8 cellular contexts compared by ENCODE assay signal in the genomic region with DNA sequence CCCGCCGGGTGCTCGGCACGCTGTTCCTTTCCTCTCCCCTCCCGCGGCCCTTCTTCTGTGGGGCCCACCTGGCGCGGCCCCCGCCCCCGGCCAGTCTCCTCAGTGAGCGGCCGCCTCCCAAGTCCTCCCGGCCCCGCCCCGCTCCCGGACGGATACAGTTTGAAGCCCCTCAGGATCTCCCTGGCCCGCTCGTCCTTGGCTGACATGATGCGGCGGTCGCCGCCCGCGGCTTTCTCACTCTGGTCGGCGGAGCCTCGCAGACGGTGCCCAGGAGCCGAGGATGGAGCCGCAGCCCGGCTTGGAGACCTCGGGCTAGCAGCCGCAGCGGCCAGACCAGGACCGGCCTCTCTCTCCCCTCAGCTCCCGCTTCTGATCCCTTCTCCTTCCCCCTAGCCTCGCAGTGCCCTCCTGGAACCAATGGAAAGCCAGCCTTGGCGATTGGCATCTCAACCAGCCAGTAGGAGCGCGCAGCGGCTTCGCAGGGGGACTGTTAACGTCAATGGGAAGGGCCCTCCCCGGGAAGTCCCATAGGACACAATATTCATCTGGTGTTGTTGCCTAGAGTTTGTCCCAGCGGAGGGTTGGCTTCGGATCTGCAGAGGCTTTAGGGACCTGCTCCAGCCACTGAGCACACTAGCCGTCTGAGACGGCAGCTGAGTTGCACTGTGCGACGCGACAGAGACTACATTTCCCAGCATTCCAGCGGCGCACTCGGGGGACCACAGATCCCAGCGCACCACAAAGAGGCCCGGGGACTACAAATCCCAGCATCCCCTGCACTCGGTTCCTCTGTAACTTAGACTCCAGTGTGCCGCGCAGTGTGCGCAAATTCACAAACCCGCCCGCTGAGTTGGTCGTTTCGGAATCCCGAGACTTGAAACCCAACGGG. TPM values are rescaled to one million over a fixed set of nuclear protein-coding genes. Genes with fewer than 3 reads are reported as not detected.
A peak's percentile ranks its signal among the peaks of the same experiment; 100 is the strongest.
DNase-seq lines count a peak whose midpoint lies in the region; ATAC-seq, FAIRE-seq and TF ChIP-seq lines count a peak whose summit lies in the region.

PDE6D (minus strand) TSS at position 374 of the 889 bp plus-strand sequence; CDS start at position 206, 168 bp downstream.

- H3K27ac ChIP-seq in AG04450 (ENCODE audit: low read depth, low read length) (peak within 1 kb of the TSS; percentile 68), small intestine (ENCODE audit: low read depth in 1 of 2, low read length in 1 of 2) (peak within 1 kb of the TSS; percentile 42 to 94)

- H3K4me3 Mint-ChIP-seq in WTC11 = peak within 1 kb of the TSS; percentile 95

- no peaks in the 10 kb centered on the region for H3K9me3 Mint-ChIP-seq in WTC11

- H3K36me3 Mint-ChIP-seq in WTC11 = no peaks in the 10 kb centered on the region

- H3K27me3 ChIP-seq in AG04450 (ENCODE audit: control insufficient read depth, insufficient read depth, low read length) (no peaks in the 10 kb centered on the region), small intestine (ENCODE audit: control insufficient read depth in 2 of 2, insufficient read depth in 2 of 2, low read length in 2 of 2) (no peaks in the 10 kb centered on the region)

- CTCF ChIA-PET in AG04450 (lab: Charles Lee) (no interaction called here), WTC11 (lab: Charles Lee) (interaction anchor here (0.8 to 1.4 kb wide), 6 partner anchors 60 to 108 kb away, joined by 3 to 4 read pairs (median 3); no protein-coding TSS in a partner anchor)

- no peak for TF ChIP-seq CTCF in AG04450 (IDR thresholded peaks at IDR 0.05; ENCODE audit: low read depth, low read length)
- no peak for TF ChIP-seq CTCF in WTC11 (IDR thresholded peaks at IDR 0.05)
- no peak for TF ChIP-seq CTCF in cardiac fibroblast (IDR thresholded peaks at IDR 0.05; ENCODE audit: low read depth, low read length)

- no peak for FAIRE-seq in small intestine (lab: Jason Lieb, UNC)

- peaks cover 4 to 5% of the 10 kb centered on the region in 2 donors for H3K4me1 ChIP-seq in small intestine (ENCODE audit: control insufficient read depth in 2 of 2, insufficient read depth in 1 of 2, low read depth in 1 of 2, low read length in 1 of 2)

- no peaks in the 10 kb centered on the region for H3K36me3 ChIP-seq in small intestine (ENCODE audit: control insufficient read depth in 2 of 2, insufficient read depth in 2 of 2, low read length in 2 of 2)

- DNase-seq in AG04450 (ENCODE audit: low read depth, low spot score) = peak; percentile 96
- DNase-seq in NCI-H226 = peak; percentile 100
- DNase-seq in WTC11 (ENCODE audit: low spot score) = peak; percentile 99
- DNase-seq in cardiac fibroblast (ENCODE audit: low read depth in 2 of 2) = peak; percentile 99 to 100
- peak; percentile 98 for DNase-seq in iPS-NIHi11 (ENCODE audit: low spot score)
- peak; percentile 99 for DNase-seq in small intestine

- no peaks in the 10 kb centered on the region; the same call in 1 of the 2 replicates for H3K27me3 Mint-ChIP-seq in WTC11 (ENCODE audit: low read depth)

- no peaks in the 10 kb centered on the region for H3K9me3 ChIP-seq in AG04450 (ENCODE audit: control insufficient read depth, insufficient read depth, low read length)
- H3K9me3 ChIP-seq in small intestine (ENCODE audit: control insufficient read depth, low read depth) = no peaks in the 10 kb centered on the region

- peak within 1 kb of the TSS; percentile 96 for H3K4me3 ChIP-seq in AG04450 (ENCODE audit: low read depth, low read length)
- peak within 1 kb of the TSS; percentile 80 to 85 for H3K4me3 ChIP-seq in cardiac fibroblast (replicated peaks in 1 of 2; ENCODE audit: low read depth in 2 of 2, low read length in 2 of 2)
- H3K4me3 ChIP-seq in small intestine (ENCODE audit: low read depth in 1 of 2, low read length in 2 of 2) = peak within 1 kb of the TSS; percentile 80 to 92

- whole genome bisulfite sequencing in small intestine, 3 donors = 1 to 2% (median 1%) methylated on average over 56 to 67 of the region's 67 CpGs

- POLR2A ChIA-PET in AG04450 (lab: Yijun Ruan, JAX) (interaction anchor here (1.3 to 1.8 kb wide), 3 partner anchors 64 to 114 kb away, joined by 3 to 5 read pairs (median 4); partner anchors contain the start of gene PTMA), WTC11 (lab: Charles Lee) (no interaction called here)

- H3K4me1 Mint-ChIP-seq in WTC11 = peaks cover 30% of the 10 kb centered on the region

- ATAC-seq in GM18909 (IDR thresholded peaks at IDR 0.05; ENCODE audit: poor library complexity, unreplicated experiment) (peak; percentile 92), HG03175 (IDR thresholded peaks at IDR 0.05; ENCODE audit: unreplicated experiment) (peak; percentile 94), WTC11 (peak; percentile 93)

- peak within 1 kb of the TSS; percentile 90 for H3K27ac Mint-ChIP-seq in WTC11

TF ChIP-seq in WTC11, 78 proteins besides CTCF, POLR2A, EP300 and RAD21 (continues in another document):
- TF ChIP-seq SMAD3 (CRISPR knock-in tag; IDR thresholded peaks at IDR 0.05; ENCODE audit: borderline replicate concordance) (0 out of 2 replicates have a peak, but pooled peaks have one; percentile 27), ZBTB43 (CRISPR knock-in tag; IDR thresholded peaks at IDR 0.05) (0 out of 2 replicates have a peak, but pooled peaks have one; percentile 20), TEAD1 (CRISPR knock-in tag; IDR thresholded peaks at IDR 0.05) (peak; percentile 32; the same call in 1 of the 2 replicates), KAT7 (CRISPR knock-in tag; IDR thresholded peaks at IDR 0.05; ENCODE audit: borderline replicate concordance) (no peak), FOXP1 (CRISPR knock-in tag; IDR thresholded peaks at IDR 0.05; ENCODE audit: borderline replicate concordance) (peak; percentile 45), CREB1 (CRISPR knock-in tag; IDR thresholded peaks at IDR 0.05) (no peak), NFE2L1 (CRISPR knock-in tag; IDR thresholded peaks at IDR 0.05) (0 out of 2 replicates have a peak, but pooled peaks have one; percentile 23), HMGXB4 (CRISPR knock-in tag; IDR thresholded peaks at IDR 0.05) (peak; percentile 70; the same call in 1 of the 2 replicates), E2F1 (CRISPR knock-in tag; IDR thresholded peaks at IDR 0.05) (no peak), NFYB (CRISPR knock-in tag; conservative IDR thresholded peaks at IDR 0.05; ENCODE audit: low read depth) (peak; percentile 100), ELF4 (CRISPR knock-in tag; IDR thresholded peaks at IDR 0.05; ENCODE audit: low read depth) (no peak), RELA (CRISPR knock-in tag; IDR thresholded peaks at IDR 0.05; ENCODE audit: borderline replicate concordance) (no peak)

RNA-seq across cellular contexts. Expression of gene PDE6D, which starts in this region (rescaled TPM):
- polyA plus RNA-seq in AG04450 (2011; rRNA removed) (29.1 and 35.7 TPM in 2 replicates), small intestine (10 to 100 TPM; 24.3 to 28.1 (median 26.8) TPM)
- 9.1 and 9.9 TPM in 2 replicates for polyA minus RNA-seq in AG04450 (2011; rRNA and poly(A)+ RNA removed)
- 30.2 to 32.8 TPM (median 31.4 TPM) in 3 replicates for total RNA-seq in WTC11 (2021)

Comparison
In these comparisons a context has a peak if more than half of its experiments do, and no peak if none do; other contexts are left out.
1. Peak in every context shown above with its lines: DNase-seq, ATAC-seq, H3K4me3 ChIP-seq and H3K27ac ChIP-seq.